8 cellular contexts compared by ENCODE assay signal in genomic region chr6:34986845-34987246, GRCh38.
DNase-seq lines count a peak whose midpoint lies in the region; ATAC-seq lines count a peak whose summit lies in the region.

No MANE protein-coding gene starts in this region.

- DNase-seq in GDM1 (lab: John Stamatoyannopoulos, UW) (peak; percentile 60), NCI-H1417 (lab: John Stamatoyannopoulos, UW) (peak; percentile 37 to 86 (median 77)), SW480 (ENCODE audit: low spot score) (peak; percentile 35), amniotic epithelial cell (ENCODE audit: low read depth) (peak; percentile 75), left ventricle myocardium superior (peak; percentile 48), pulmonary artery endothelial cell (ENCODE audit: low read depth, low spot score) (peak; percentile 75)

- ATAC-seq in left ventricle myocardium superior, result peak; percentile 83
- ATAC-seq in GM18907 (IDR thresholded peaks at IDR 0.05; ENCODE audit: unreplicated experiment), result no peak
- ATAC-seq in GM19463 (IDR thresholded peaks at IDR 0.05; ENCODE audit: unreplicated experiment), result no peak

- intact Hi-C loops in left ventricle myocardium superior (cut with micrococcal nuclease), result loop anchor here (2.0 kb wide), 1 partner anchor 154 kb away; the partner anchor contains the start of gene TCP11
